Comparison of ENCODE assay signal across 8 cellular contexts in the genomic region with DNA sequence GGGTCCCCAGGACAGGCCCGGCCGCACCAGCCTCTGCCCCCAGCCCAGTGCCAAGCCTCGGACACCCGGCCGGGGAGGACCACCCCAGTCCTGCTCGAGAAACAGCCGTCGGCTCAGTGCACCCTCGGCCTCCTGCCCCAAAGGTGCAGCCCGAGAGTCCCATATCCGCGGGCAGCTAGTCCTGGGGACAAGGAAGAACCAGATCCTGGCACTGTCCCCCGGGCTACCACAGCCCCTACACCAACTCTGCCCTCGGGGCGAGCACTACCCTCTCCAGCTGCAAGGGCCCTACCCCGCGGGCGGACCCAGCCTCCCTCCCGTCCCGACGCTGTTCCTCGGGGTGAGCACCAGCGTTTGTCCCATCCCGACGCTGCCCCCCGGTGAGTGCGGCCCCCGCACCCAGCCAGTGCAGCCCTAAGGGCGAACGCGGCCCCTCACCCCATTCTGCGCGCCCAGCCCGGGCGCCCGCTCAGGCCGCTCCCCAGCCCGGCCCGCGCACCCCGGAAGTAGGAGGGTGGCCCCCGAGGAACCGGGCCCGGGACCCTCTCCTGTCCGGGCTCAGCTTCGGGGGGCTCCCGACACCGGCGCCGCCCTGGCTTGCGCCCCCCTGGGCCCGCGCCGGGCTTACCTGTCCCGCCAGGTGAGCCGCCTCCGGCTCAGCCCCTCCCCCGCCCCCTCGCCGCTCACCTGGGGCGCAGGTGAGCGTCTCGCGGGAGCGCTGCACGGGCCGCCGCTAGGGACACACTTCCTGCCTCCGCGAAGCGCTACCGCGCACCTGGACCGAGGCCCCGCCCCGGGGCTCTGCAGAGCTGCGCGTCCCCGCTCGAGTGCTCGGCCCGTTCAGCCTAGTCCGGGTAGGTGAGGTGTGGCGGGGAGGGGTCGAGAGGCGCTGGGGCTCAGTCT. TPM values are rescaled to one million over a fixed set of nuclear protein-coding genes. Genes with fewer than 3 reads are reported as not detected.
DNase-seq lines count a peak whose midpoint lies in the region; ATAC-seq and TF ChIP-seq lines count a peak whose summit lies in the region.

A gene with protein sequence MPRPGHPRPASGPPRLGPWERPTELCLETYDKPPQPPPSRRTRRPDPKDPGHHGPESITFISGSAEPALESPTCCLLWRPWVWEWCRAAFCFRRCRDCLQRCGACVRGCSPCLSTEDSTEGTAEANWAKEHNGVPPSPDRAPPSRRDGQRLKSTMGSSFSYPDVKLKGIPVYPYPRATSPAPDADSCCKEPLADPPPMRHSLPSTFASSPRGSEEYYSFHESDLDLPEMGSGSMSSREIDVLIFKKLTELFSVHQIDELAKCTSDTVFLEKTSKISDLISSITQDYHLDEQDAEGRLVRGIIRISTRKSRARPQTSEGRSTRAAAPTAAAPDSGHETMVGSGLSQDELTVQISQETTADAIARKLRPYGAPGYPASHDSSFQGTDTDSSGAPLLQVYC (minus strand): TSS at position 747 of the 903 bp plus-strand sequence. CDS start 8,088 bp downstream, outside the sequence.

- no peak for TF ChIP-seq CTCF in type B pancreatic cell (conservative IDR thresholded peaks at IDR 0.05)

- H3K27ac Mint-ChIP-seq in type B pancreatic cell, result peak within 1 kb of the TSS; percentile 93

- H3K4me1 Mint-ChIP-seq in type B pancreatic cell (ENCODE audit: unreplicated experiment), result peaks cover 5% of the 10 kb centered on the region

- peaks cover 65% of the 10 kb centered on the region for H3K27me3 Mint-ChIP-seq in type B pancreatic cell

- peak; percentile 8 for DNase-seq in NCI-H1092 treated with DMSO at 0.1 percent for 48 hours (lab: John Stamatoyannopoulos, UW)
- DNase-seq in NCI-H1092 (lab: John Stamatoyannopoulos, UW), result no peak
- DNase-seq in activated CD4-positive, alpha-beta T cell treated with anti-CD3 and anti-CD28 coated beads for 1 hour, result peak; percentile 34
- DNase-seq in type B pancreatic cell (ENCODE audit: extremely low spot score, unreplicated experiment), result peak; percentile 82

- H3K4me1 ChIP-seq in duodenal mucosa (ENCODE audit: control insufficient read depth in 1 of 2, insufficient read depth in 2 of 2, low read length in 2 of 2) (peaks cover 5 to 19% of the 10 kb centered on the region in 2 donors), mucosa of rectum (ENCODE audit: control insufficient read depth in 2 of 2, insufficient read depth in 2 of 2, low read length in 2 of 2) (peaks cover 10 to 13% of the 10 kb centered on the region in 2 donors)

- H3K9ac ChIP-seq in duodenal mucosa (ENCODE audit: low read depth in 1 of 2, low read length in 2 of 2) (peak within 1 kb of the TSS; percentile 84 to 94), mucosa of rectum (ENCODE audit: low read depth in 1 of 2, low read length in 2 of 2) (peak within 1 kb of the TSS; percentile 70 to 84)

- H3K27me3 ChIP-seq in duodenal mucosa (ENCODE audit: control insufficient read depth in 1 of 2, insufficient read depth in 2 of 2, low read length in 2 of 2) (peaks cover 0 to 7% of the 10 kb centered on the region in 2 donors), mucosa of rectum (ENCODE audit: control insufficient read depth in 2 of 2, insufficient read depth in 2 of 2, low read length in 2 of 2) (peaks cover 10% of the 10 kb centered on the region in 2 donors)

- no peaks in the 10 kb centered on the region for H3K36me3 ChIP-seq in duodenal mucosa (ENCODE audit: control insufficient read depth in 1 of 2, insufficient read depth in 2 of 2, low read length in 2 of 2)
- H3K36me3 ChIP-seq in mucosa of rectum (ENCODE audit: control insufficient read depth in 2 of 2, insufficient read depth in 2 of 2, low read length in 2 of 2), result no peaks in the 10 kb centered on the region

- ATAC-seq in HG03095 (IDR thresholded peaks at IDR 0.05; ENCODE audit: unreplicated experiment) (no peak), HG02610 (IDR thresholded peaks at IDR 0.05; ENCODE audit: unreplicated experiment) (no peak)

- H3K27ac ChIP-seq in duodenal mucosa (ENCODE audit: low read depth, low read length) (no peak within 1 kb of the TSS), mucosa of rectum (ENCODE audit: low read depth in 2 of 2, low read length in 2 of 2) (peak within 1 kb of the TSS; percentile 43 to 63)

- H3K4me3 Mint-ChIP-seq in type B pancreatic cell, result peak within 1 kb of the TSS; percentile 93

- peaks cover 5% of the 10 kb centered on the region for H3K9me3 Mint-ChIP-seq in type B pancreatic cell

- H3K36me3 Mint-ChIP-seq in type B pancreatic cell, result no peaks in the 10 kb centered on the region

- H3K4me3 ChIP-seq in duodenal mucosa (ENCODE audit: low read depth in 1 of 2, low read length in 2 of 2), result peak within 1 kb of the TSS; percentile 89 to 91
- peak within 1 kb of the TSS; percentile 73 to 85 for H3K4me3 ChIP-seq in mucosa of rectum (ENCODE audit: low read length in 2 of 2)

- H3K9me3 ChIP-seq in duodenal mucosa (ENCODE audit: control insufficient read depth in 1 of 2, low read length in 2 of 2) (no peaks in the 10 kb centered on the region), mucosa of rectum (ENCODE audit: control insufficient read depth in 2 of 2, low read length in 2 of 2) (no peaks in the 10 kb centered on the region)

RNA-seq across cellular contexts. Expression of the gene that starts here (rescaled TPM):
- 12.2 and 26.9 TPM in 2 replicates for total RNA-seq in type B pancreatic cell (ENCODE audit: low replicate concordance)
